Comparison of ENCODE assay signal across 10 cellular contexts in the genomic region with DNA sequence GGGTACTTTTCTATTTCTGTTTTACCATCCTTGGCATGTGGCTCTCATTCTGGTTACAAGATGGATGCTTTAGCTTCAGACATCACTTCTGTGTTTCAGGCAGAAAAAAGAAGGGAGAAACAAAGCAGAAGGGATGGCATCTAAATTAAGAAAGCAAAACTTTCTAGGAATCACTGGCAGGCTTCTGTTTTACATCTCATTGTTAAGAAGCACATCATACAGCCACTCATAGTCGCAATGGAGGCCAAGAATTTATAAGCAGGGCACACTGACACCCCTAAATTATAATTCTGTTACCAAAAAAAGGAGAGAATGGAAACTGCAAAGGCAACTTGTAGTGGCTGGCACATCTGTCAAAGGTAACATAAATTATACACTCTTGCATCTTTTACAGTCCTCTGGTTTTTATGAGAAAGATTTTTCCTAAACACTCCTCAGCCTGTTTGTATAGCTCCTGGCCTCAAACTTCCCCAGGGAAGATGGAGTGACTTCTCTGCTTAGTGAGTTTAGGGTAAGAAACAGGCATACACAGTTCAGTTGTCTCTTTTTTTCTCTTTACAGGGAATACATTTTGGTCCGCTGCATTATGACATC. TPM values are rescaled to one million over a fixed set of nuclear protein-coding genes. Genes with fewer than 3 reads are reported as not detected.
"Had no signal": no experiment of that assay in that cellular context is flagged by ENCODE, and none has a peak within 500 bp of the region (broad histone marks: within the 10 kb centered on the region; RNA-seq: fewer than 3 reads in every experiment).

No MANE protein-coding gene starts in this region.

- H3K9ac ChIP-seq: GM23248 had no signal

- H3K4me3 ChIP-seq: GM23248, HAP-1, K562 had no signal

- H3K4me1 ChIP-seq: HAP-1 had no signal

- H3K9me3 ChIP-seq: HAP-1 had no signal

- H3K4me3 Mint-ChIP-seq: HFFc6 had no signal

- ATAC-seq: HCT116, K562 had no signal

- H2AFZ ChIP-seq: GM23248 had no signal

- H3K9me3 Mint-ChIP-seq: HFFc6 had no signal

- H3K36me3 ChIP-seq: HAP-1 had no signal

- DNase-seq: GM23248, H7, HFFc6, IMR-90, KG1 had no signal

- H3K27ac Mint-ChIP-seq: HFFc6 had no signal

- H3K27ac ChIP-seq: GM23248 had no signal

RNA-seq across cellular contexts. Expression of gene WIF1, which starts 26.3 kb away (rescaled TPM):
- total RNA-seq: GM23248, H4, HFFc6, HT-29, IMR-90, K562 had no signal
- polyA plus RNA-seq: GM23248, IMR-90, K562 had no signal
